Comparison of ENCODE assay signal across 9 cellular contexts in genomic region chr11:78426845-78427244, GRCh38.
"Had no signal": no experiment of that assay in that cellular context is flagged by ENCODE, and none has a peak within 500 bp of the region (broad histone marks: within the 10 kb centered on the region; RNA-seq: fewer than 3 reads in every experiment).

No MANE protein-coding gene starts in this region.

- ATAC-seq: WTC11 had no signal

- H3K27ac ChIP-seq: brain microvascular endothelial cell had no signal

- DNase-seq: activated CD4-positive, alpha-beta T cell treated with anti-CD3 and anti-CD28 coated beads, Interleukin-2, amount 10 ng/mL, durations not matched to agents 24 days and 14 days; activated T-cell treated with anti-CD3 and anti-CD28 coated beads for 4 hours; amygdala; brain microvascular endothelial cell; endodermal cell; hippocampal formation; retina; trophoblast cell had no signal

- H3K27me3 ChIP-seq: brain microvascular endothelial cell had no signal

- H3K36me3 ChIP-seq: brain microvascular endothelial cell had no signal
